ENCODE assay signal across 34 cellular contexts in genomic region chr20:58565461-58566175, GRCh38. TPM values are rescaled to one million over a fixed set of nuclear protein-coding genes. Genes with fewer than 3 reads are reported as not detected.
"Had no signal": no experiment of that assay in that cellular context is flagged by ENCODE, and none has a peak within 500 bp of the region (broad histone marks: within the 10 kb centered on the region; RNA-seq: fewer than 3 reads in every experiment).

No MANE protein-coding gene starts in this region.

- DNase-seq: activated CD4-positive, alpha-beta T cell treated with anti-CD3 and anti-CD28 coated beads for 36 hours; activated CD4-positive, alpha-beta T cell treated with anti-CD3 and anti-CD28 coated beads, Interleukin-2, amount 10 ng/mL, durations not matched to agents 7 days and 5 days; activated CD4-positive, alpha-beta T cell treated with anti-CD3 and anti-CD28 coated beads, Interleukin-2, amount 50 U/mL, for 48 hours; activated CD8-positive, alpha-beta T cell treated with anti-CD3 and anti-CD28 coated beads, Interleukin-2, amount 10 ng/mL, durations not matched to agents 7 days and 5 days; activated naive CD4-positive, alpha-beta T cell; activated naive CD4-positive, alpha-beta T cell treated with anti-CD3 and anti-CD28 coated beads, Interleukin-2, amount 50 U/mL, for 16 hours; activated T-cell treated with anti-CD3 and anti-CD28 coated beads for 4 hours; activated T-cell treated with anti-CD3 and anti-CD28 coated beads, Interleukin-2, amount 50 U/mL, for 4 hours; adrenal gland; central memory CD4-positive, alpha-beta T cell; Karpas-422; KBM-7; MG63; NCI-H1048; NCI-H1105 treated with DMSO at 0.1 percent for 48 hours; NCI-H1436; NCI-H1694; NCI-H2029; NCI-H345; NCI-H524 treated with DMSO at 0.1 percent for 48 hours; PC-9; Right ventricle myocardium superior; T1000 had no signal

- H3K27me3 ChIP-seq: adrenal gland, MG63 had no signal

- H3K27me3 Mint-ChIP-seq: activated CD4-positive, alpha-beta T cell treated with anti-CD3 and anti-CD28 coated beads for 36 hours had no signal

- H3K4me1 Mint-ChIP-seq: activated CD4-positive, alpha-beta T cell treated with anti-CD3 and anti-CD28 coated beads for 36 hours; activated CD4-positive, alpha-beta T cell treated with anti-CD3 and anti-CD28 coated beads, Interleukin-2, amount 10 ng/mL, durations not matched to agents 7 days and 5 days; IgD-negative memory B cell; WTC11 had no signal

- H3K27ac Mint-ChIP-seq: activated CD4-positive, alpha-beta T cell treated with anti-CD3 and anti-CD28 coated beads for 36 hours; activated CD4-positive, alpha-beta T cell treated with anti-CD3 and anti-CD28 coated beads, Interleukin-2, amount 10 ng/mL, durations not matched to agents 7 days and 5 days; activated CD8-positive, alpha-beta T cell treated with anti-CD3 and anti-CD28 coated beads, Interleukin-2, amount 10 ng/mL, durations not matched to agents 7 days and 5 days; activated T-helper 1 cell treated with anti-CD3 and anti-CD28 coated beads, Interleukin-12 subunit alpha, Interleukin-12 subunit beta, Interleukin-2, Interleukin-4 antibody, amounts not matched to agents 30 ng/mL and 10 ng/mL and 1 ng/mL, durations not matched to agents 14 hours and 24 hours and 36 hours; IgD-negative memory B cell; WTC11 had no signal

- H3K4me2 ChIP-seq: PC-9 had no signal

- H3K27ac ChIP-seq: adrenal gland, PC-9, SK-N-MC had no signal

- H3K36me3 ChIP-seq: adrenal gland, MG63 had no signal

- H3K4me3 Mint-ChIP-seq: activated CD4-positive, alpha-beta T cell treated with anti-CD3 and anti-CD28 coated beads for 36 hours; activated CD4-positive, alpha-beta T cell treated with anti-CD3 and anti-CD28 coated beads, Interleukin-2, amount 10 ng/mL, durations not matched to agents 7 days and 5 days; activated CD8-positive, alpha-beta T cell treated with anti-CD3 and anti-CD28 coated beads, Interleukin-2, amount 10 ng/mL, durations not matched to agents 7 days and 5 days; activated T-cell treated with anti-CD3 and anti-CD28 coated beads, Interleukin-2, amount 50 U/mL, for 4 hours; activated T-helper 1 cell treated with anti-CD3 and anti-CD28 coated beads, Interleukin-12 subunit alpha, Interleukin-12 subunit beta, Interleukin-2, Interleukin-4 antibody, amounts not matched to agents 30 ng/mL and 10 ng/mL and 1 ng/mL, durations not matched to agents 14 hours and 24 hours and 36 hours; brain; IgD-negative memory B cell; WTC11 had no signal

- H3K9me3 ChIP-seq: adrenal gland, MG63 had no signal

- H2AFZ ChIP-seq: PC-9 had no signal

- H3K9me3 Mint-ChIP-seq: activated CD4-positive, alpha-beta T cell treated with anti-CD3 and anti-CD28 coated beads, Interleukin-2, amount 10 ng/mL, durations not matched to agents 7 days and 5 days; activated T-helper 1 cell treated with anti-CD3 and anti-CD28 coated beads, Interleukin-12 subunit alpha, Interleukin-12 subunit beta, Interleukin-2, Interleukin-4 antibody, amounts not matched to agents 30 ng/mL and 10 ng/mL and 1 ng/mL, durations not matched to agents 14 hours and 24 hours and 36 hours had no signal

- H3K36me3 Mint-ChIP-seq: brain, IgD-negative memory B cell, WTC11 had no signal

- ATAC-seq: activated CD4-positive, alpha-beta T cell treated with anti-CD3 and anti-CD28 coated beads for 36 hours; activated CD4-positive, CD25-positive, alpha-beta regulatory T cell treated with anti-CD3 and anti-CD28 coated beads, Interleukin-2, amount 50 U/mL, for 24 hours; activated CD8-positive, alpha-beta T cell treated with anti-CD3 and anti-CD28 coated beads, Interleukin-2, amount 10 ng/mL, durations not matched to agents 7 days and 5 days; activated T-cell treated with anti-CD3 and anti-CD28 coated beads, Interleukin-2, amount 50 U/mL, for 4 hours; WTC11 had no signal

- H3K4me3 ChIP-seq: adrenal gland, MG63, PC-9, SK-N-MC had no signal

RNA-seq across cellular contexts. Expression of gene APCDD1L, which starts 50.4 kb away (rescaled TPM):
- total RNA-seq: activated CD4-positive, alpha-beta T cell treated with anti-CD3 and anti-CD28 coated beads for 36 hours; activated CD4-positive, alpha-beta T cell treated with anti-CD3 and anti-CD28 coated beads, Interleukin-2, amount 10 ng/mL, durations not matched to agents 7 days and 5 days; activated CD8-positive, alpha-beta T cell treated with anti-CD3 and anti-CD28 coated beads, Interleukin-2, amount 10 ng/mL, durations not matched to agents 7 days and 5 days; activated T-cell treated with anti-CD3 and anti-CD28 coated beads, Interleukin-2, amount 50 U/mL, for 4 hours; activated T-helper 1 cell treated with anti-CD3 and anti-CD28 coated beads, Interleukin-12 subunit alpha, Interleukin-12 subunit beta, Interleukin-2, Interleukin-4 antibody, amounts not matched to agents 30 ng/mL and 10 ng/mL and 1 ng/mL, durations not matched to agents 14 hours and 24 hours and 36 hours; cerebellum; NCI-H460; OCI-LY7; T-helper 1 cell treated with Interleukin-12 subunit alpha and Interleukin-12 subunit beta and Interleukin-4 antibody, amounts not matched to agents 30 ng/mL and 1 ng/mL, for 36 hours; T-helper 2 cell treated with Interferon-gamma antibody and Interleukin-4, amounts not matched to agents 100 ng/mL and 5 ng/mL, for 36 hours had no signal
